ENCODE assay signal across 9 cellular contexts in the genomic region with DNA sequence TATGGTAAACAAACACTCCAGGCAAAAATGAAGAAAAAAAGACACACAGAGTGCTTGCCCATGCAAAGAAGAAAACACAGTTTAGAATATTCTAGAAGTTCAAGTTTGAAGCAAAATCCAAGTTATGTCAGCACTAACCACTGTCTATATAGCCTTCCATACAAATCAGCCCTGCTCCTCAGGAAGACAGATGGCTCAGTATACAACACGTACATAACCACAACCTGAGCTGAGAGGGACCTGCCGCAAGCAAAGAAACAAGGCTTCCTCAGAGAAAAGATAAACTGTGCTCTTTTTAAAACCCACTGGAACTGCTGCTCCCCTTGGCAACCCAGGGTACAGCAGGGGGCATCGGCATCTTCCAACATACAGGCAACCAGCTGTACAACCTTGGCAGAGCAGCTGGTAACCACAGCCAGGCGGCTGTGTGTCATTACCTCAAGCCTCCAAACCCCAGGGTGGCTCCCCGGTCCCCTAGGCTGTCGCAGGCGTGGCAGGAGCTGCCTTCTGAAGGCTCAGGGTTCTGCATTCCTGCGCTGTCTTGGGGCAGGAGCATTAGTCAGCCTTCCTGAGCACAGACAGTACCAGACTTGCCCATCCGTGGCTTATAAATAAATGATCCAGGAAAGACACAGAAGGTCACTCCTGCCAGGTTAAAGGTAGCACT.
DNase-seq lines count a peak whose midpoint lies in the region; ATAC-seq and TF ChIP-seq lines count a peak whose summit lies in the region.
"Had no signal": no experiment of that assay in that cellular context is flagged by ENCODE, and none has a peak within 500 bp of the region (broad histone marks: within the 10 kb centered on the region; RNA-seq: fewer than 3 reads in every experiment).

No MANE protein-coding gene starts in this region.

- peaks cover 26% of the 10 kb centered on the region for H3K4me1 Mint-ChIP-seq in CD8-positive, alpha-beta T cell (ENCODE audit: low read depth)

- H4K20me1 ChIP-seq in PC-3 (ENCODE audit: low read length), result no peaks in the 10 kb centered on the region

- no peaks in the 10 kb centered on the region for H3F3A ChIP-seq in PC-3 (ENCODE audit: low read length, unreplicated experiment)

- H3K9me3 ChIP-seq in CD8-positive, alpha-beta T cell (ENCODE audit: low read length), result no peaks in the 10 kb centered on the region
- H3K9me3 ChIP-seq in PC-3 (ENCODE audit: low read length), result no peaks in the 10 kb centered on the region

- H3K4me1 ChIP-seq in CD8-positive, alpha-beta T cell (ENCODE audit: insufficient read depth, low read length), result peaks cover 29% of the 10 kb centered on the region
- peaks cover 7% of the 10 kb centered on the region; the same call in 1 of the 2 replicates for H3K4me1 ChIP-seq in PC-3 (ENCODE audit: insufficient read depth, low read length)

- peaks cover 3% of the 10 kb centered on the region for H3K27me3 Mint-ChIP-seq in CD8-positive, alpha-beta T cell (ENCODE audit: low read depth)

- peak; percentile 1 to 70 (median 32) for DNase-seq in CD8-positive, alpha-beta T cell
- peak; percentile 58 for DNase-seq in PC-3
- peak; percentile 56 for DNase-seq in activated naive CD4-positive, alpha-beta T cell treated with anti-CD3 and anti-CD28 coated beads, Interleukin-2, amount 50 U/mL, for 16 hours
- DNase-seq in renal cortical epithelial cell (ENCODE audit: low read depth), result peak; percentile 83
- no peak for DNase-seq in UCSD-AML1 (lab: John Stamatoyannopoulos, UW; ENCODE audit: unreplicated experiment)
- DNase-seq in NCI-H748 (lab: John Stamatoyannopoulos, UW; ENCODE audit: unreplicated experiment), result no peak

- peak overlapping the region; percentile 0 for H3K4me3 Mint-ChIP-seq in CD8-positive, alpha-beta T cell

- POLR2A ChIA-PET in CD8-positive, alpha-beta T cell (lab: Charles Lee), result interaction anchor here (0.6 to 1.1 kb wide), 3 partner anchors 18 to 865 kb away, joined by 3 read pairs; no protein-coding TSS in a partner anchor
- POLR2A ChIA-PET in PC-3 (lab: Charles Lee; ENCODE audit: unreplicated experiment), result interaction anchor here (0.6 kb wide), 1 partner anchor 876 kb away, joined by 4 read pairs; no protein-coding TSS in a partner anchor

- CTCF ChIA-PET in CD8-positive, alpha-beta T cell (lab: Charles Lee), result interaction anchor here (0.6 to 4.4 kb wide), 3 partner anchors 13 to 18 kb away, joined by 3 to 23 read pairs (median 5); no protein-coding TSS in a partner anchor
- CTCF ChIA-PET in PC-3 (lab: Charles Lee), result no interaction called here

- no peaks in the 10 kb centered on the region for H3K36me3 Mint-ChIP-seq in CD8-positive, alpha-beta T cell

- no peak overlapping the region for H2AFZ ChIP-seq in PC-3 (ENCODE audit: low read length)

- intact Hi-C loops in CD8-positive, alpha-beta T cell (cut with DNase I, micrococcal nuclease), result loop anchor here in 1 of 2 experiments (2.0 kb wide), 1 partner anchor 390 kb away; no protein-coding TSS in a partner anchor
- intact Hi-C loops in PC-3 (cut with micrococcal nuclease), result no loop called here

- H3K27ac ChIP-seq in CD8-positive, alpha-beta T cell (ENCODE audit: low read depth, low read length), result no peak overlapping the region
- H3K27ac ChIP-seq in PC-3 (ENCODE audit: low read length), result no peak overlapping the region

- H3K9ac ChIP-seq in PC-3 (ENCODE audit: low read length), result no peak overlapping the region

- no peaks in the 10 kb centered on the region for H3K27me3 ChIP-seq in CD8-positive, alpha-beta T cell (ENCODE audit: insufficient read depth, low read length)
- no peaks in the 10 kb centered on the region for H3K27me3 ChIP-seq in PC-3 (ENCODE audit: low read length)

- 0 out of 2 replicates have a peak overlapping the region, but pooled peaks have one; percentile 1 for H3K4me2 ChIP-seq in PC-3 (ENCODE audit: low read length)

- no peaks in the 10 kb centered on the region for H3K79me2 ChIP-seq in PC-3 (ENCODE audit: low read length)

- no peaks in the 10 kb centered on the region for H3K9me2 ChIP-seq in PC-3 (replicated peaks; ENCODE audit: low read length)

- H3K36me3 ChIP-seq in CD8-positive, alpha-beta T cell (ENCODE audit: insufficient read depth, low read length), result no peaks in the 10 kb centered on the region
- no peaks in the 10 kb centered on the region for H3K36me3 ChIP-seq in PC-3 (ENCODE audit: low read depth, low read length)

- no peak overlapping the region for H3K4me3 ChIP-seq in CD8-positive, alpha-beta T cell (ENCODE audit: low read depth, low read length)
- H3K4me3 ChIP-seq in PC-3 (ENCODE audit: low read length), result no peak overlapping the region
- H3K4me3 ChIP-seq: K562 had no signal

- no peak overlapping the region for H3K27ac Mint-ChIP-seq in CD8-positive, alpha-beta T cell

- H3K9me3 Mint-ChIP-seq in CD8-positive, alpha-beta T cell, result no peaks in the 10 kb centered on the region

- ATAC-seq in CD8-positive, alpha-beta T cell, result peak; percentile 99
- ATAC-seq in PC-3, result peak; percentile 85
- ATAC-seq in HG02571 (IDR thresholded peaks at IDR 0.05; ENCODE audit: unreplicated experiment), result no peak
- no peak for ATAC-seq in GM21529 (IDR thresholded peaks at IDR 0.05; ENCODE audit: unreplicated experiment)
- ATAC-seq: K562 had no signal

- TF ChIP-seq CTCF in CD8-positive, alpha-beta T cell (IDR thresholded peaks at IDR 0.05), result no peak
- no peak for TF ChIP-seq CTCF in PC-3 (conservative IDR thresholded peaks at IDR 0.05; ENCODE audit: low read depth, low read length)

- no TSS peak for BruUV-seq in PC-3 (replicated peaks; lab: Mats Ljungman, UMichigan)

Comparison
In these comparisons a context has a peak if more than half of its experiments do, and no peak if none do; other contexts are left out.
1. ATAC-seq: peak in CD8-positive, alpha-beta T cell (single experiment) and PC-3 (single experiment); none in HG02571 (single experiment) and GM21529 (single experiment).
2. DNase-seq: peak in CD8-positive, alpha-beta T cell (7 of 7), PC-3 (single experiment), activated naive CD4-positive, alpha-beta T cell treated with anti-CD3 and anti-CD28 coated beads, Interleukin-2, amount 50 U/mL, for 16 hours (single experiment) and renal cortical epithelial cell (single experiment); none in UCSD-AML1 (single experiment) and NCI-H748 (single experiment).